8 cellular contexts compared by ENCODE assay signal in the genomic region with DNA sequence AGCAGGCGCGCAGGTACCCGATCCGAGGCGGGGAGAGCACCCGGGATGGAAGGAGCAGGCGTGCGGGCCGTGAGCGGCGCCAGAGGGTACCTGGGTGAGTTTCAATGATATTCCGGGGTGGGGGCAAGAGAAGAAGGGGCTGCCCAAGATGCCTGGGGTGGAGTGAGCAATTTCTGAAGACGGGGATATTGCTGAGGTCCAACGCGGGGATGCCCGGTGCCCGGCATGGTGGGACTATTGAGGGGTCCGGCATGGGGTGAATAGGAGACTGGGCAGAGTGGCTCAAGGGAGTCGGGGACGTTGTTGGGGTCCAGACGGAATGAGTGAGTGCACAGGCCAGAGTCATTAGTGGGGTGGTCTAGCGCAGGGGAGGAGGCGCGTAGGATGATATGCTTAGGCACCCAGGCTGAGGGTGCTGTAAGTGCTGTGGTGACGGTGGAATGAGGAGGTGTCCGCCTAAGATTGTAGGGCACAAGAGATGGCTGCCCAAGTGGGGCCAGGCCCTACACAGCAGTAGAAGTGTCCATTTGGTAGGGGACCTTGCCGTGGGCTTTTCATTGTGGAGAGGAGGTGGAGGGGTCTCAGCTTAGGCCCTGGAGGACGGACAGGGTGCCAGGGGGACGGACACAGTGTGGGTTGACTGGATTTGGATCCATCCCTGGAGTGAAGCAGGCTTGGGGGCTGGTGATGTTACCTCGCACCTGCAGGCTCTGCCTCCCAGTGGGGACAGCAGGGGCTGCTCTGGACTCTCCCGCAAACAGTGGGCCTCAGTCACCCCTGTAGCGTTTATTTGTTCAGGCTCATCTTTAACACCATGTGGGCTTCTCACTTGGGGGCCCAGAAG. TPM values are rescaled to one million over a fixed set of nuclear protein-coding genes. Genes with fewer than 3 reads are reported as not detected.
DNase-seq lines count a peak whose midpoint lies in the region; ATAC-seq and TF ChIP-seq lines count a peak whose summit lies in the region.

No MANE protein-coding gene starts in this region.

- POLR2A ChIA-PET in activated CD4-positive, alpha-beta T cell treated with anti-CD3 and anti-CD28 coated beads for 36 hours (lab: Charles Lee), result interaction anchor here (0.7 to 1.0 kb wide), 2 partner anchors 101 to 527 kb away, joined by 3 read pairs; no protein-coding TSS in a partner anchor

- H3K4me3 ChIP-seq in astrocyte of the spinal cord (ENCODE audit: low read depth, low read length) (peak overlapping the region; percentile 98), testis (peak overlapping the region; percentile 64 to 91)

- no peaks in the 10 kb centered on the region for H3K9me3 ChIP-seq in testis

- no peaks in the 10 kb centered on the region for H3K36me3 ChIP-seq in testis (ENCODE audit: low read depth, missing control alignments)

- no peak for DNase-seq in activated CD4-positive, alpha-beta T cell treated with anti-CD3 and anti-CD28 coated beads for 36 hours
- no peak for DNase-seq in activated CD4-positive, alpha-beta T cell treated with anti-CD3 and anti-CD28 coated beads, Interleukin-2, amount 50 U/mL, for 4 hours
- DNase-seq in astrocyte of the spinal cord (ENCODE audit: low read depth, low spot score) (no peak), testis (no peak), DMS153 (lab: John Stamatoyannopoulos, UW) (no peak)
- DNase-seq in stimulated activated naive CD4-positive, alpha-beta T cell treated with Interleukin-2 at 50 U/mL for 16 hours (lab: John Stamatoyannopoulos, UW), result no peak

- 1 to 4% methylated on average over 23 to 32 of the region's 32 CpGs for WGBS in testis, 2 donors

- TF ChIP-seq CTCF in astrocyte of the spinal cord (IDR thresholded peaks at IDR 0.05; ENCODE audit: low read depth, low read length), result no peak
- TF ChIP-seq CTCF in testis (IDR thresholded peaks at IDR 0.05), result no peak

- TF ChIP-seq POLR2A in testis (IDR thresholded peaks at IDR 0.05), result no peak

- H3K4me1 ChIP-seq in testis, result peaks cover 16% of the 10 kb centered on the region

- H3K4me1 Mint-ChIP-seq in activated CD4-positive, alpha-beta T cell treated with anti-CD3 and anti-CD28 coated beads for 36 hours, result peaks cover 27% of the 10 kb centered on the region

- no peaks in the 10 kb centered on the region for H3K9me3 Mint-ChIP-seq in activated CD4-positive, alpha-beta T cell treated with anti-CD3 and anti-CD28 coated beads for 36 hours (ENCODE audit: low read depth)

- intact Hi-C loops in activated CD4-positive, alpha-beta T cell treated with anti-CD3 and anti-CD28 coated beads for 36 hours (cut with DNase I, micrococcal nuclease), result loop anchor here (1.0 to 2.0 kb wide), 15 partner anchors 9 to 877 kb away; partner anchors contain the start of genes CRAT (in 2 of the 2), DOLPP1 (in 2 of the 2), SH3GLB2 (in 2 of the 2) and BBLN (in 1 of the 2)
- intact Hi-C loops in testis (cut with DNase I; ENCODE audit: low total_unique reads), result no loop called here

- CTCF ChIA-PET in activated CD4-positive, alpha-beta T cell treated with anti-CD3 and anti-CD28 coated beads for 36 hours (lab: Charles Lee), result interaction anchor here (0.6 to 2.0 kb wide), 2 partner anchors 249 to 674 kb away, joined by 3 to 5 read pairs; no protein-coding TSS in a partner anchor

- peak overlapping the region; percentile 98 for H3K4me3 Mint-ChIP-seq in activated CD4-positive, alpha-beta T cell treated with anti-CD3 and anti-CD28 coated beads for 36 hours

- ATAC-seq in activated CD4-positive, alpha-beta T cell treated with anti-CD3 and anti-CD28 coated beads for 36 hours, result no peak
- no peak for ATAC-seq in HG03460 (IDR thresholded peaks at IDR 0.05; ENCODE audit: unreplicated experiment)

- in situ Hi-C loops in astrocyte of the spinal cord (cut with HindIII; ENCODE audit: low sequenced_read_pairs), result no loop called here

- H3K27ac Mint-ChIP-seq in activated CD4-positive, alpha-beta T cell treated with anti-CD3 and anti-CD28 coated beads for 36 hours, result peak overlapping the region; percentile 83

- no peaks in the 10 kb centered on the region for H3K27me3 ChIP-seq in layer of hippocampus (ENCODE audit: control insufficient read depth, insufficient read depth, low read length)
- no peaks in the 10 kb centered on the region for H3K27me3 ChIP-seq in testis

- H3K27ac ChIP-seq in layer of hippocampus (ENCODE audit: low read depth, low read length) (peak overlapping the region; percentile 94), testis (peak overlapping the region; percentile 48 to 56)

- H3K36me3 Mint-ChIP-seq in activated CD4-positive, alpha-beta T cell treated with anti-CD3 and anti-CD28 coated beads for 36 hours (ENCODE audit: low read depth), result no peaks in the 10 kb centered on the region

- H3K27me3 Mint-ChIP-seq in activated CD4-positive, alpha-beta T cell treated with anti-CD3 and anti-CD28 coated beads for 36 hours, result no peaks in the 10 kb centered on the region

RNA-seq across cellular contexts. Expression of gene MIGA2, which starts 0.7 kb away (rescaled TPM):
- total RNA-seq in activated CD4-positive, alpha-beta T cell treated with anti-CD3 and anti-CD28 coated beads for 36 hours, result 10 to 100 TPM; 15.7 to 25.8 TPM
- 10 to 100 TPM; 42.0 to 42.7 TPM for total RNA-seq in testis
- 22.9 TPM for polyA plus RNA-seq in testis (ENCODE audit: insufficient read depth, low read depth, low replicate concordance)

RNA-seq across cellular contexts. Expression of gene SH3GLB2, which starts 9.0 kb away (rescaled TPM):
- 10 to 100 TPM; 49.1 to 53.7 TPM for total RNA-seq in activated CD4-positive, alpha-beta T cell treated with anti-CD3 and anti-CD28 coated beads for 36 hours
- total RNA-seq in testis, result 10 to 100 TPM; 88.8 to 92.2 TPM
- 62.3 TPM for polyA plus RNA-seq in testis (ENCODE audit: insufficient read depth, low read depth, low replicate concordance)

RNA-seq across cellular contexts. Expression of gene DOLPP1, which starts 43.8 kb away (rescaled TPM):
- total RNA-seq in activated CD4-positive, alpha-beta T cell treated with anti-CD3 and anti-CD28 coated beads for 36 hours, result 10 to 100 TPM; 15.1 to 16.4 TPM
- 10 to 100 TPM; 14.0 to 14.4 TPM for total RNA-seq in testis
- polyA plus RNA-seq in testis (ENCODE audit: insufficient read depth, low read depth, low replicate concordance), result 17.9 TPM
